Comparison of ENCODE assay signal across 19 cellular contexts in the genomic region with DNA sequence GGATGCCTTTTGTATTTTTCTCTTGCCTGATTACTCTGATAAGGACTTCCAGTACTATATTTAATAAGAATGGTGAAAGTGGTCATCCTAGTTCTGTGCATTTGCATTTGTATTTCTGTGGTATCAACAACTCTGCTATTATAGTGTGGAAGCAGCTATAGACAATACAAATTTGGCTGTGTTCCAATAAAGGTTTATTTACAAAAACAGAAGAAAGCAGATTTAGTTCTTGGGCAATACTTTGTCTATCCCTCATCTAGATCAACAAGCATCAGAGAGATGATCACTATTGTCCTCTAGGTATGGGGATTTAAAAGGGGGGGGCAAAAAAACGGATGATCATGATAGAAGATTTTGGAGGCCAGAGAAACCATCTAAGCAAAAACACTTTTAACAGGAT.
"Had no signal": no experiment of that assay in that cellular context is flagged by ENCODE, and none has a peak within 500 bp of the region (broad histone marks: within the 10 kb centered on the region; RNA-seq: fewer than 3 reads in every experiment).

No MANE protein-coding gene starts in this region.

- H3K9me3 ChIP-seq: gastrocnemius medialis, heart right ventricle, spleen had no signal

- FAIRE-seq: endometrium had no signal

- DNase-seq: cortex of kidney; dorsolateral prefrontal cortex; effector CD8-positive, alpha-beta T cell; gastrocnemius medialis; heart right ventricle; hypothalamus; kidney glomerular epithelial cell; mammary epithelial cell; naive thymus-derived CD8-positive, alpha-beta T cell; posterior cingulate gyrus; spleen; stimulated activated CD4-positive, alpha-beta T cell treated with anti-CD3 and anti-CD28 coated beads, Interleukin-15, amount 100 ng/mL, for 24 hours; stimulated activated CD4-positive, alpha-beta T cell treated with anti-CD3 and anti-CD28 coated beads, Interleukin-1b, Interleukin-23, amount 100 ng/mL, for 48 hours; stimulated activated CD4-positive, alpha-beta T cell treated with anti-CD3 and anti-CD28 coated beads, Interleukin-4, amount 100 ng/mL, for 24 hours; stimulated activated naive CD4-positive, alpha-beta T cell treated with Interleukin-2 at 50 U/mL for 16 hours; trophoblast cell had no signal

- H3K27ac ChIP-seq: dorsolateral prefrontal cortex, gastrocnemius medialis, heart right ventricle, spleen had no signal

- H3K4me1 ChIP-seq: gastrocnemius medialis had no signal

- H3K27me3 ChIP-seq: dorsolateral prefrontal cortex, gastrocnemius medialis, heart right ventricle, spleen had no signal

- H3K4me3 Mint-ChIP-seq: naive thymus-derived CD8-positive, alpha-beta T cell had no signal

- H3K4me3 ChIP-seq: dorsolateral prefrontal cortex, gastrocnemius medialis, heart right ventricle, spleen had no signal

- ATAC-seq: esophagus mucosa; gastrocnemius medialis; heart right ventricle; naive thymus-derived CD8-positive, alpha-beta T cell; sciatic nerve had no signal

- H3K36me3 ChIP-seq: gastrocnemius medialis, heart right ventricle, spleen had no signal

- H3K27me3 Mint-ChIP-seq: naive thymus-derived CD8-positive, alpha-beta T cell had no signal
